In genomic region chr20:8271727-8272126, GRCh38 we compare ENCODE assay signal across 30 cellular contexts.
DNase-seq lines count a peak whose midpoint lies in the region; FAIRE-seq and TF ChIP-seq lines count a peak whose summit lies in the region.
"Had no signal": no experiment of that assay in that cellular context is flagged by ENCODE, and none has a peak within 500 bp of the region (broad histone marks: within the 10 kb centered on the region; RNA-seq: fewer than 3 reads in every experiment).

No MANE protein-coding gene starts in this region.

- peaks cover 26 to 53% (median 44%) of the 10 kb centered on the region in 10 experiments for H3K4me1 ChIP-seq in BLaER1 treated with 17β-estradiol and CSF1 and Interleukin-3, amounts not matched to agents 10 nM and 100 nM
- H3K4me1 ChIP-seq: HAP-1, Peyer's patch, SJSA1 had no signal

- no peak overlapping the region for H3K9ac ChIP-seq in BLaER1 treated with 17β-estradiol and CSF1 and Interleukin-3, amounts not matched to agents 10 nM and 100 nM

- peak overlapping the region; percentile 64 for H3K4me3 Mint-ChIP-seq in dendritic cell treated with granulocyte-macrophage colony-stimulating factor and Interleukin-4, amounts not matched to agents 40 ng/mL and 50 ng/mL, for 4 days
- no peak overlapping the region for H3K4me3 Mint-ChIP-seq in activated naive CD4-positive, alpha-beta T cell treated with anti-CD3 and anti-CD28 coated beads for 36 hours
- H3K4me3 Mint-ChIP-seq: activated B cell treated with CpG ODN at 0.5 μM for 24 hours; activated naive CD8-positive, alpha-beta T cell treated with anti-CD3 and anti-CD28 coated beads for 36 hours; CD8-positive, alpha-beta T cell; immature natural killer cell; nephron; T-helper 2 cell treated with Interferon-gamma antibody and Interleukin-4, amounts not matched to agents 5 μg/mL and 100 μg/mL, for 36 hours had no signal

- CTCF ChIA-PET in activated naive CD4-positive, alpha-beta T cell treated with anti-CD3 and anti-CD28 coated beads for 36 hours (lab: Charles Lee), result interaction anchor here (0.7 to 0.9 kb wide), 2 partner anchors 117 to 228 kb away, joined by 3 read pairs; no protein-coding TSS in a partner anchor

- H3K4me1 Mint-ChIP-seq in dendritic cell treated with granulocyte-macrophage colony-stimulating factor and Interleukin-4, amounts not matched to agents 40 ng/mL and 50 ng/mL, for 4 days (ENCODE audit: low read depth), result peaks cover 32% of the 10 kb centered on the region
- H3K4me1 Mint-ChIP-seq in activated naive CD4-positive, alpha-beta T cell treated with anti-CD3 and anti-CD28 coated beads for 36 hours (ENCODE audit: low read depth), result no peaks in the 10 kb centered on the region
- H3K4me1 Mint-ChIP-seq: activated B cell treated with CpG ODN at 0.5 μM for 24 hours had no signal

- no peaks in the 10 kb centered on the region for H3K36me3 Mint-ChIP-seq in dendritic cell treated with granulocyte-macrophage colony-stimulating factor and Interleukin-4, amounts not matched to agents 40 ng/mL and 50 ng/mL, for 4 days (ENCODE audit: low read depth)
- peaks cover 2% of the 10 kb centered on the region for H3K36me3 Mint-ChIP-seq in activated naive CD4-positive, alpha-beta T cell treated with anti-CD3 and anti-CD28 coated beads for 36 hours (ENCODE audit: low read depth)
- H3K36me3 Mint-ChIP-seq: activated naive CD8-positive, alpha-beta T cell treated with anti-CD3 and anti-CD28 coated beads for 36 hours; CD8-positive, alpha-beta T cell; immature natural killer cell had no signal

- H3K9me3 ChIP-seq in BLaER1 treated with 17β-estradiol and CSF1 and Interleukin-3, amounts not matched to agents 10 nM and 100 nM (replicated peaks in 1 of 11), result peaks cover 0 to 10% (median 8%) of the 10 kb centered on the region in 11 experiments; a peak in 14 of 22 replicates
- H3K9me3 ChIP-seq: HAP-1, pancreas, Peyer's patch, SJSA1 had no signal

- intact Hi-C loops in dendritic cell treated with granulocyte-macrophage colony-stimulating factor and Interleukin-4, amounts not matched to agents 40 ng/mL and 50 ng/mL, for 4 days (cut with micrococcal nuclease), result no loop called here
- intact Hi-C loops in activated naive CD4-positive, alpha-beta T cell treated with anti-CD3 and anti-CD28 coated beads for 36 hours (cut with micrococcal nuclease), result no loop called here

- no peaks in the 10 kb centered on the region for H3K9me3 Mint-ChIP-seq in dendritic cell treated with granulocyte-macrophage colony-stimulating factor and Interleukin-4, amounts not matched to agents 40 ng/mL and 50 ng/mL, for 4 days
- no peaks in the 10 kb centered on the region for H3K9me3 Mint-ChIP-seq in activated naive CD4-positive, alpha-beta T cell treated with anti-CD3 and anti-CD28 coated beads for 36 hours
- H3K9me3 Mint-ChIP-seq: activated B cell treated with CpG ODN at 0.5 μM for 24 hours; activated naive CD8-positive, alpha-beta T cell treated with anti-CD3 and anti-CD28 coated beads for 36 hours; CD8-positive, alpha-beta T cell; immature natural killer cell; T-helper 2 cell treated with Interferon-gamma antibody and Interleukin-4, amounts not matched to agents 5 μg/mL and 100 μg/mL, for 36 hours had no signal

- peak overlapping the region in 8 of 11 experiments; percentile 12 to 67 (median 32); a peak in 11 of 22 replicates for H3K27ac ChIP-seq in BLaER1 treated with 17β-estradiol and CSF1 and Interleukin-3, amounts not matched to agents 10 nM and 100 nM
- H3K27ac ChIP-seq: hepatocyte, pancreas, Peyer's patch, SJSA1 had no signal

- TF ChIP-seq POLR2A in H54 (IDR thresholded peaks at IDR 0.05; ENCODE audit: low read depth, low read length), result no peak

- H3K4me3 ChIP-seq in BLaER1 treated with 17β-estradiol and CSF1 and Interleukin-3, amounts not matched to agents 10 nM and 100 nM, result no peak overlapping the region
- H3K4me3 ChIP-seq: HAP-1, hepatocyte, pancreas, Peyer's patch, SJSA1 had no signal

- H3K4me2 ChIP-seq in BLaER1 treated with 17β-estradiol and CSF1 and Interleukin-3, amounts not matched to agents 10 nM and 100 nM, result peak overlapping the region; percentile 47 to 75 (median 52); a peak in 21 of 22 replicates
- H3K4me2 ChIP-seq: hepatocyte had no signal

- H3K27ac Mint-ChIP-seq in dendritic cell treated with granulocyte-macrophage colony-stimulating factor and Interleukin-4, amounts not matched to agents 40 ng/mL and 50 ng/mL, for 4 days, result peak overlapping the region; percentile 94
- H3K27ac Mint-ChIP-seq in activated naive CD4-positive, alpha-beta T cell treated with anti-CD3 and anti-CD28 coated beads for 36 hours, result no peak overlapping the region
- H3K27ac Mint-ChIP-seq: activated B cell treated with CpG ODN at 0.5 μM for 24 hours; activated naive CD8-positive, alpha-beta T cell treated with anti-CD3 and anti-CD28 coated beads for 36 hours; CD8-positive, alpha-beta T cell; immature natural killer cell; nephron; T-helper 2 cell treated with Interferon-gamma antibody and Interleukin-4, amounts not matched to agents 5 μg/mL and 100 μg/mL, for 36 hours had no signal

- H3K36me3 ChIP-seq in BLaER1 treated with 17β-estradiol and CSF1 and Interleukin-3, amounts not matched to agents 10 nM and 100 nM, result peaks cover 0 to 8% (median 0%) of the 10 kb centered on the region in 11 experiments; a peak in 1 of 22 replicates
- H3K36me3 ChIP-seq: HAP-1, pancreas, Peyer's patch, SJSA1 had no signal

- DNase-seq in HT1080 (ENCODE audit: low read depth) (peak; percentile 24), OCI-M1 (lab: John Stamatoyannopoulos, UW) (peak; percentile 38), NCI-H526 (lab: John Stamatoyannopoulos, UW) (no peak), nucleus accumbens (lab: John Stamatoyannopoulos, UW) (no peak), H54 (ENCODE audit: insufficient read length, low spot score) (no peak)
- no peak for DNase-seq in activated naive CD4-positive, alpha-beta T cell treated with anti-CD3 and anti-CD28 coated beads for 36 hours
- DNase-seq: activated B cell treated with CpG ODN at 0.5 μM for 24 hours; activated naive CD8-positive, alpha-beta T cell treated with anti-CD3 and anti-CD28 coated beads for 36 hours; CD8-positive, alpha-beta T cell; effector CD4-positive, alpha-beta T cell; foreskin melanocyte; GDM1; immature natural killer cell; left ventricle myocardium superior; midbrain; NCI-H187 treated with DMSO at 0.1 percent for 48 hours; NCI-H2227 treated with DMSO at 0.1 percent for 48 hours; NCI-H774; pancreas; Peyer's patch; right cardiac atrium; substantia nigra had no signal

- no peaks in the 10 kb centered on the region for H4K20me1 ChIP-seq in BLaER1 treated with 17β-estradiol and CSF1 and Interleukin-3, amounts not matched to agents 10 nM and 100 nM

- no peaks in the 10 kb centered on the region for H3K27me3 ChIP-seq in BLaER1 treated with 17β-estradiol and CSF1 and Interleukin-3, amounts not matched to agents 10 nM and 100 nM
- H3K27me3 ChIP-seq: hepatocyte, pancreas, Peyer's patch, SJSA1 had no signal

- H3K27me3 Mint-ChIP-seq in dendritic cell treated with granulocyte-macrophage colony-stimulating factor and Interleukin-4, amounts not matched to agents 40 ng/mL and 50 ng/mL, for 4 days, result no peaks in the 10 kb centered on the region
- peaks cover 13% of the 10 kb centered on the region for H3K27me3 Mint-ChIP-seq in activated naive CD4-positive, alpha-beta T cell treated with anti-CD3 and anti-CD28 coated beads for 36 hours (ENCODE audit: low read depth)

- FAIRE-seq in H54 (lab: Jason Lieb, UNC), result no peak
- FAIRE-seq: pancreas, urothelium cell line had no signal

Comparison
In these comparisons a context has a peak if more than half of its experiments do, and no peak if none do; other contexts are left out.
1. DNase-seq: peak in HT1080 (single experiment) and OCI-M1 (single experiment); none in NCI-H526 (0 of 2), nucleus accumbens (0 of 56), H54 (single experiment) and activated naive CD4-positive, alpha-beta T cell treated with anti-CD3 and anti-CD28 coated beads for 36 hours (single experiment).